In genomic region chr1:23777979-23778814, GRCh38 we compare ENCODE assay signal across 8 cellular contexts. TPM values are rescaled to one million over a fixed set of nuclear protein-coding genes. Genes with fewer than 3 reads are reported as not detected.
A peak's percentile ranks its signal among the peaks of the same experiment; 100 is the strongest.
DNase-seq lines count a peak whose midpoint lies in the region.

Gene PITHD1, plus strand, starts transcription at chr1:23778418. Its CDS starts 98 bp downstream, at chr1:23778516.

- no CpG with 5 or more reads among the region's 91 CpGs for WGBS in neuronal stem cell (ENCODE audit: extremely low coverage in 2 of 2, insufficient read length in 2 of 2, insufficient replicate concordance in 1 of 2), 2 donors

- H3K4ac ChIP-seq in neuronal stem cell (ENCODE audit: low read length) = no peak within 1 kb of the TSS

- H4K8ac ChIP-seq in neuronal stem cell (ENCODE audit: low read depth, low read length) = no peak within 1 kb of the TSS

- H3K4me1 ChIP-seq in HAP-1 = peaks cover 15% of the 10 kb centered on the region
- peaks cover 21% of the 10 kb centered on the region for H3K4me1 ChIP-seq in SJSA1 (replicated peaks)
- peaks cover 3 to 12% of the 10 kb centered on the region in 2 donors for H3K4me1 ChIP-seq in neuronal stem cell (ENCODE audit: control insufficient read depth in 2 of 2, insufficient read depth in 1 of 2, low read depth in 1 of 2, low read length in 2 of 2)
- H3K4me1 ChIP-seq in subcutaneous abdominal adipose tissue (ENCODE audit: control insufficient read depth in 5 of 5, insufficient read depth in 5 of 5, low read length in 5 of 5) = peaks cover 2 to 23% (median 22%) of the 10 kb centered on the region in 5 donors

- peak within 1 kb of the TSS; percentile 82 for H3K23ac ChIP-seq in neuronal stem cell (ENCODE audit: low read depth, low read length, poor library complexity)

- peak within 1 kb of the TSS; percentile 88 for H3K4me2 ChIP-seq in neuronal stem cell (ENCODE audit: insufficient read depth, low read length, poor library complexity, severe bottlenecking)

- no peak within 1 kb of the TSS for H2BK15ac ChIP-seq in neuronal stem cell (ENCODE audit: low read length)

- H3K36me3 ChIP-seq in HAP-1 (replicated peaks) (peaks cover 26% of the 10 kb centered on the region), SJSA1 (peaks cover 27% of the 10 kb centered on the region), neuronal stem cell (replicated peaks in 1 of 2; ENCODE audit: control insufficient read depth in 2 of 2, insufficient read depth in 2 of 2, low read length in 2 of 2) (peaks cover 3 to 36% of the 10 kb centered on the region in 2 donors), subcutaneous abdominal adipose tissue (ENCODE audit: control insufficient read depth in 5 of 5, insufficient read depth in 5 of 5, low read length in 5 of 5) (peaks cover 0 to 10% (median 0%) of the 10 kb centered on the region in 5 donors)

- H3K14ac ChIP-seq in neuronal stem cell (ENCODE audit: low read length) = no peak within 1 kb of the TSS

- DNase-seq in Daoy (ENCODE audit: low read depth) (peak; percentile 88), HAP-1 (ENCODE audit: low spot score in 2 of 2) (peak; percentile 80 to 85), NAMALWA (ENCODE audit: low spot score) (peak; percentile 92), SJSA1 (ENCODE audit: low read depth in 1 of 2, low spot score in 2 of 2) (peak; percentile 73 to 84), foreskin melanocyte (peak; percentile 75), neuronal stem cell (ENCODE audit: low spot score) (peak; percentile 85)
- DNase-seq in activated gamma-delta T cell treated with anti-CD3 and anti-CD28 coated beads, Interleukin-2, amount 50 U/mL, for 16 hours (ENCODE audit: low read depth) = peak; percentile 60

- no peak within 1 kb of the TSS for H2AK5ac ChIP-seq in neuronal stem cell (ENCODE audit: low read depth, low read length)

- H2BK12ac ChIP-seq in neuronal stem cell (ENCODE audit: low read length) = no peak within 1 kb of the TSS

- H3K79me1 ChIP-seq in neuronal stem cell (ENCODE audit: low read depth, low read length) = peaks cover 2% of the 10 kb centered on the region

- H2AFZ ChIP-seq in neuronal stem cell (ENCODE audit: low read length) = peak within 1 kb of the TSS; percentile 93

- peak within 1 kb of the TSS; percentile 61 for H3K27ac ChIP-seq in SJSA1
- H3K27ac ChIP-seq in neuronal stem cell (replicated peaks; ENCODE audit: low read length) = peak within 1 kb of the TSS; percentile 50
- peak within 1 kb of the TSS; percentile 74 for H3K27ac ChIP-seq in subcutaneous abdominal adipose tissue (ENCODE audit: low read depth, low read length)

- H3K9ac ChIP-seq in neuronal stem cell (ENCODE audit: low read depth, low read length, poor library complexity) (peak within 1 kb of the TSS; percentile 100), subcutaneous abdominal adipose tissue (ENCODE audit: low read length in 5 of 5) (peak within 1 kb of the TSS; percentile 85 to 90 (median 87))

- in situ Hi-C loops in HAP-1 (cut with MboI; ENCODE audit: low sequenced_read_pairs) = no loop called here

- H2BK5ac ChIP-seq in neuronal stem cell (ENCODE audit: low read length) = no peak within 1 kb of the TSS

- H2BK120ac ChIP-seq in neuronal stem cell (ENCODE audit: low read depth, low read length) = no peak within 1 kb of the TSS

- H4K91ac ChIP-seq in neuronal stem cell (ENCODE audit: low read depth, low read length, poor library complexity) = peak within 1 kb of the TSS; percentile 12

- H3K18ac ChIP-seq in neuronal stem cell (ENCODE audit: low read length) = peak within 1 kb of the TSS; percentile 96

- H3K27me3 ChIP-seq in HAP-1 (ENCODE audit: low read depth) (no peaks in the 10 kb centered on the region), SJSA1 (replicated peaks) (no peaks in the 10 kb centered on the region), neuronal stem cell (ENCODE audit: control insufficient read depth in 3 of 3, insufficient read depth in 3 of 3, low read depth in 1 of 3, low read length in 3 of 3) (no peaks in the 10 kb centered on the region), subcutaneous abdominal adipose tissue (ENCODE audit: control insufficient read depth in 5 of 5, insufficient read depth in 4 of 5, low read length in 5 of 5) (no peaks in the 10 kb centered on the region)

- H3K4me3 ChIP-seq in HAP-1 = peak within 1 kb of the TSS; percentile 64
- peak within 1 kb of the TSS; percentile 98 for H3K4me3 ChIP-seq in SJSA1
- H3K4me3 ChIP-seq in neuronal stem cell (ENCODE audit: low read length in 2 of 2) = peak within 1 kb of the TSS; percentile 61 to 97
- H3K4me3 ChIP-seq in subcutaneous abdominal adipose tissue (ENCODE audit: low read depth in 1 of 5, low read length in 5 of 5) = peak within 1 kb of the TSS; percentile 87 to 98 (median 98)

- no peaks in the 10 kb centered on the region for H3K9me3 ChIP-seq in HAP-1
- H3K9me3 ChIP-seq in SJSA1 (replicated peaks) = no peaks in the 10 kb centered on the region
- H3K9me3 ChIP-seq in neuronal stem cell (replicated peaks in 1 of 2; ENCODE audit: control insufficient read depth in 2 of 2, insufficient read depth in 1 of 2, low read depth in 1 of 2, low read length in 2 of 2) = no peaks in the 10 kb centered on the region
- no peaks in the 10 kb centered on the region for H3K9me3 ChIP-seq in subcutaneous abdominal adipose tissue (ENCODE audit: control insufficient read depth in 5 of 5, low read length in 5 of 5)

RNA-seq across cellular contexts. Expression of gene PITHD1, which starts in this region (rescaled TPM):
- total RNA-seq in Daoy (2014; rRNA removed; shearing (Covaris generic)) = 131 TPM in 2 replicates
- 105 and 112 TPM in 2 replicates for total RNA-seq in SJSA1 (2014; rRNA removed; shearing (Covaris generic))
- polyA plus RNA-seq in neuronal stem cell (2013, experiment 1 of 2) = 27.2 TPM
- polyA plus RNA-seq in neuronal stem cell (2013, experiment 2 of 2) = 27.3 TPM

Comparison
In these comparisons a context has a peak if more than half of its experiments do, and no peak if none do; other contexts are left out.
1. Peak in every context shown above with its lines: DNase-seq, H3K4me3 ChIP-seq and H3K27ac ChIP-seq.